10 cellular contexts compared by ENCODE assay signal in genomic region chr4:39700500-39700899, GRCh38.
A peak's percentile ranks its signal among the peaks of the same experiment; 100 is the strongest.
DNase-seq lines count a peak whose midpoint lies in the region; ATAC-seq and TF ChIP-seq lines count a peak whose summit lies in the region.
"Had no signal": no experiment of that assay in that cellular context is flagged by ENCODE, and none has a peak within 500 bp of the region (broad histone marks: within the 10 kb centered on the region; RNA-seq: fewer than 3 reads in every experiment).

No MANE protein-coding gene starts in this region.

- peaks cover 13% of the 10 kb centered on the region for H3K36me3 ChIP-seq in DND-41 (ENCODE audit: insufficient read depth, low read length)
- H3K36me3 ChIP-seq in OCI-LY3 (replicated peaks; ENCODE audit: low read depth, low read length): peaks cover 16% of the 10 kb centered on the region
- no peaks in the 10 kb centered on the region for H3K36me3 ChIP-seq in neutrophil

- peak overlapping the region; percentile 98 to 100 for H3K27ac Mint-ChIP-seq in effector memory CD8-positive, alpha-beta T cell

- H3K9ac ChIP-seq in DND-41 (ENCODE audit: low read depth, low read length) (peak overlapping the region; percentile 79; the same call in 1 of the 2 replicates), OCI-LY3 (ENCODE audit: low read length) (peak overlapping the region; percentile 94; the same call in 1 of the 2 replicates)

- peaks cover 33% of the 10 kb centered on the region for H4K20me1 ChIP-seq in DND-41 (ENCODE audit: insufficient read depth, low read length)
- peaks cover 21% of the 10 kb centered on the region for H4K20me1 ChIP-seq in OCI-LY3 (ENCODE audit: insufficient read depth, low read length)

- peaks cover 58% of the 10 kb centered on the region for H3K36me3 Mint-ChIP-seq in effector memory CD8-positive, alpha-beta T cell (ENCODE audit: insufficient read depth)

- H3K4me2 ChIP-seq in DND-41 (ENCODE audit: insufficient read depth, low read length) (peak overlapping the region; percentile 64), OCI-LY3 (ENCODE audit: low read length) (peak overlapping the region; percentile 82)

- H3K79me2 ChIP-seq in DND-41 (ENCODE audit: insufficient read depth, low read length) (peaks cover 85% of the 10 kb centered on the region), OCI-LY3 (ENCODE audit: low read length) (peaks cover 85% of the 10 kb centered on the region)

- no peaks in the 10 kb centered on the region for H3K9me3 ChIP-seq in DND-41 (ENCODE audit: insufficient read depth, low read length, severe bottlenecking)
- no peaks in the 10 kb centered on the region for H3K9me3 ChIP-seq in OCI-LY3 (ENCODE audit: insufficient read depth, low read length)
- H3K9me3 ChIP-seq in neutrophil: no peaks in the 10 kb centered on the region
- H3K9me3 ChIP-seq: SJSA1 had no signal

- H3K4me3 Mint-ChIP-seq in effector memory CD8-positive, alpha-beta T cell: peak overlapping the region; percentile 94 to 99

- H2AFZ ChIP-seq in DND-41 (ENCODE audit: low read depth, low read length) (no peak overlapping the region), OCI-LY3 (ENCODE audit: low read depth, low read length) (no peak overlapping the region)

- H3K9me3 Mint-ChIP-seq in effector memory CD8-positive, alpha-beta T cell: no peaks in the 10 kb centered on the region

- H3K4me1 ChIP-seq in DND-41 (ENCODE audit: insufficient read depth, low read length) (peaks cover 35% of the 10 kb centered on the region), OCI-LY3 (ENCODE audit: low read length) (peaks cover 28% of the 10 kb centered on the region), neutrophil (ENCODE audit: control insufficient read depth in 1 of 2, insufficient read depth in 1 of 2, low read depth in 1 of 2, low read length in 1 of 2) (peaks cover 30 to 34% of the 10 kb centered on the region in 2 experiments)

- H3K27me3 Mint-ChIP-seq in effector memory CD8-positive, alpha-beta T cell: no peaks in the 10 kb centered on the region

- TF ChIP-seq CTCF in DND-41 (IDR thresholded peaks at IDR 0.05; ENCODE audit: borderline replicate concordance, extremely low read depth, low read length, poor library complexity, severe bottlenecking) (no peak), OCI-LY3 (IDR thresholded peaks at IDR 0.05; ENCODE audit: low read depth, low read length) (no peak), neutrophil (IDR thresholded peaks at IDR 0.05) (no peak)

- peaks cover 35 to 42% of the 10 kb centered on the region in 2 donors for H3K4me1 Mint-ChIP-seq in effector memory CD8-positive, alpha-beta T cell (ENCODE audit: low read depth in 2 of 2)

- H3K4me3 ChIP-seq in DND-41 (ENCODE audit: low read depth in 1 of 2, low read length in 2 of 2) (peak overlapping the region in 1 of 2 experiments; percentile 86; a peak in 1 of 4 replicates), OCI-LY3 (ENCODE audit: low read length) (peak overlapping the region; percentile 85), neutrophil (ENCODE audit: low read depth in 1 of 2, low read length in 1 of 2) (peak overlapping the region in 1 of 2 experiments; percentile 11)
- H3K4me3 ChIP-seq: SJSA1 had no signal

- ATAC-seq in DND-41 (ENCODE audit: insufficient read depth, low read depth) (no peak), GM21390 (IDR thresholded peaks at IDR 0.05; ENCODE audit: unreplicated experiment) (no peak)
- no peak for ATAC-seq in effector memory CD8-positive, alpha-beta T cell (replicated peaks)

- H3K27ac ChIP-seq in DND-41 (ENCODE audit: low read length) (peak overlapping the region; percentile 52; the same call in 1 of the 2 replicates), OCI-LY3 (ENCODE audit: low read length) (no peak overlapping the region), neutrophil (peak overlapping the region; percentile 17)
- H3K27ac ChIP-seq: SJSA1 had no signal

- H3K27me3 ChIP-seq in DND-41 (ENCODE audit: insufficient read depth, low read length, poor library complexity) (no peaks in the 10 kb centered on the region), OCI-LY3 (ENCODE audit: low read depth, low read length) (no peaks in the 10 kb centered on the region), neutrophil (no peaks in the 10 kb centered on the region)
- H3K27me3 ChIP-seq: SJSA1 had no signal

- DNase-seq in DND-41 (no peak), SKM-1 (lab: John Stamatoyannopoulos, UW; ENCODE audit: unreplicated experiment) (no peak), SHP77 treated with DMSO at 0.1 percent for 48 hours (lab: John Stamatoyannopoulos, UW) (no peak)
- DNase-seq in effector memory CD8-positive, alpha-beta T cell: no peak
- DNase-seq in effector CD4-positive, alpha-beta T cell: no peak
- DNase-seq: KG1 had no signal
